ENCODE assay signal across 38 cellular contexts in genomic region chr5:2330731-2331130, GRCh38.
"Had no signal": no experiment of that assay in that cellular context is flagged by ENCODE, and none has a peak within 500 bp of the region (broad histone marks: within the 10 kb centered on the region; RNA-seq: fewer than 3 reads in every experiment).

No MANE protein-coding gene starts in this region.

- H3K27ac ChIP-seq: adrenal gland, ascending aorta, body of pancreas, brain microvascular endothelial cell, breast epithelium, cardiac muscle cell had no signal

- H3K4me1 ChIP-seq: adrenal gland, ascending aorta, body of pancreas, breast epithelium had no signal

- H3K36me3 ChIP-seq: adrenal gland, ascending aorta, brain microvascular endothelial cell, breast epithelium, cardiac muscle cell had no signal

- ATAC-seq: activated naive CD8-positive, alpha-beta T cell treated with anti-CD3 and anti-CD28 coated beads, Interleukin-2, amount 50 U/mL, for 24 hours; activated T-cell treated with anti-CD3 and anti-CD28 coated beads, Interleukin-2, amount 50 U/mL, for 4 hours; activated T-cell treated with anti-CD3 and anti-CD28 coated beads, Interleukin-2, amount 50 U/mL, for 72 hours; activated T-helper 17 cell treated with anti-CD3 and anti-CD28 coated beads, Interleukin-2, amount 50 U/mL, for 72 hours; body of pancreas had no signal

- H3K9me3 Mint-ChIP-seq: activated T-cell treated with anti-CD3 and anti-CD28 coated beads, Interleukin-2, amount 50 U/mL, for 4 hours; brain had no signal

- H3K27me3 ChIP-seq: adrenal gland, ascending aorta, brain microvascular endothelial cell, cardiac muscle cell had no signal

- H3K4me1 Mint-ChIP-seq: activated naive CD4-positive, alpha-beta T cell treated with anti-CD3 and anti-CD28 coated beads, Interleukin-2, amount 10 ng/mL, durations not matched to agents 7 days and 5 days; activated naive CD4-positive, alpha-beta T cell treated with anti-CD3 and anti-CD28 coated beads, Interleukin-2, amount 50 U/mL, for 24 hours; activated naive CD8-positive, alpha-beta T cell treated with anti-CD3 and anti-CD28 coated beads for 36 hours; activated naive CD8-positive, alpha-beta T cell treated with anti-CD3 and anti-CD28 coated beads, Interleukin-2, amount 10 ng/mL, durations not matched to agents 7 days and 5 days; activated naive CD8-positive, alpha-beta T cell treated with anti-CD3 and anti-CD28 coated beads, Interleukin-2, amount 50 U/mL, for 24 hours; activated T-helper 17 cell treated with anti-CD3 and anti-CD28 coated beads, Interleukin-2, amount 50 U/mL, for 72 hours; central memory CD8-positive, alpha-beta T cell had no signal

- H3K27me3 Mint-ChIP-seq: activated naive CD4-positive, alpha-beta T cell treated with anti-CD3 and anti-CD28 coated beads, Interleukin-2, amount 10 ng/mL, durations not matched to agents 7 days and 5 days; activated naive CD4-positive, alpha-beta T cell treated with anti-CD3 and anti-CD28 coated beads, Interleukin-2, amount 50 U/mL, for 24 hours; activated naive CD8-positive, alpha-beta T cell treated with anti-CD3 and anti-CD28 coated beads, Interleukin-2, amount 10 ng/mL, durations not matched to agents 7 days and 5 days; activated naive CD8-positive, alpha-beta T cell treated with anti-CD3 and anti-CD28 coated beads, Interleukin-2, amount 50 U/mL, for 24 hours; activated T-cell treated with anti-CD3 and anti-CD28 coated beads, Interleukin-2, amount 50 U/mL, for 24 hours; activated T-helper 17 cell treated with anti-CD3 and anti-CD28 coated beads, Interleukin-2, amount 50 U/mL, for 72 hours; central memory CD8-positive, alpha-beta T cell had no signal

- H3K4me3 Mint-ChIP-seq: activated naive CD4-positive, alpha-beta T cell treated with anti-CD3 and anti-CD28 coated beads for 36 hours; activated naive CD4-positive, alpha-beta T cell treated with anti-CD3 and anti-CD28 coated beads, Interleukin-2, amount 10 ng/mL, durations not matched to agents 7 days and 5 days; activated naive CD4-positive, alpha-beta T cell treated with anti-CD3 and anti-CD28 coated beads, Interleukin-2, amount 50 U/mL, for 24 hours; activated naive CD8-positive, alpha-beta T cell; activated naive CD8-positive, alpha-beta T cell treated with anti-CD3 and anti-CD28 coated beads for 36 hours; activated naive CD8-positive, alpha-beta T cell treated with anti-CD3 and anti-CD28 coated beads, Interleukin-2, amount 10 ng/mL, durations not matched to agents 7 days and 5 days; activated naive CD8-positive, alpha-beta T cell treated with anti-CD3 and anti-CD28 coated beads, Interleukin-2, amount 50 U/mL, for 24 hours; activated T-cell treated with anti-CD3 and anti-CD28 coated beads, Interleukin-2, amount 50 U/mL, for 24 hours; activated T-cell treated with anti-CD3 and anti-CD28 coated beads, Interleukin-2, amount 50 U/mL, for 4 hours; activated T-cell treated with anti-CD3 and anti-CD28 coated beads, Interleukin-2, amount 50 U/mL, for 72 hours; activated T-helper 1 cell treated with anti-CD3 and anti-CD28 coated beads, Interleukin-12 subunit alpha, Interleukin-12 subunit beta, Interleukin-2, Interleukin-4 antibody, amounts not matched to agents 30 ng/mL and 10 ng/mL and 1 ng/mL, durations not matched to agents 14 hours and 24 hours and 36 hours; activated T-helper 17 cell treated with anti-CD3 and anti-CD28 coated beads, Interleukin-2, amount 50 U/mL, for 72 hours; brain; central memory CD8-positive, alpha-beta T cell had no signal

- H3K9me3 ChIP-seq: adrenal gland, ascending aorta, body of pancreas, breast epithelium had no signal

- H3K27ac Mint-ChIP-seq: activated naive CD4-positive, alpha-beta T cell treated with anti-CD3 and anti-CD28 coated beads for 36 hours; activated naive CD4-positive, alpha-beta T cell treated with anti-CD3 and anti-CD28 coated beads, Interleukin-2, amount 10 ng/mL, durations not matched to agents 7 days and 5 days; activated naive CD4-positive, alpha-beta T cell treated with anti-CD3 and anti-CD28 coated beads, Interleukin-2, amount 50 U/mL, for 24 hours; activated naive CD8-positive, alpha-beta T cell; activated naive CD8-positive, alpha-beta T cell treated with anti-CD3 and anti-CD28 coated beads for 36 hours; activated naive CD8-positive, alpha-beta T cell treated with anti-CD3 and anti-CD28 coated beads, Interleukin-2, amount 10 ng/mL, durations not matched to agents 7 days and 5 days; activated naive CD8-positive, alpha-beta T cell treated with anti-CD3 and anti-CD28 coated beads, Interleukin-2, amount 50 U/mL, for 24 hours; activated T-cell treated with anti-CD3 and anti-CD28 coated beads, Interleukin-2, amount 50 U/mL, for 24 hours; activated T-cell treated with anti-CD3 and anti-CD28 coated beads, Interleukin-2, amount 50 U/mL, for 72 hours; activated T-helper 1 cell treated with anti-CD3 and anti-CD28 coated beads, Interleukin-12 subunit alpha, Interleukin-12 subunit beta, Interleukin-2, Interleukin-4 antibody, amounts not matched to agents 30 ng/mL and 10 ng/mL and 1 ng/mL, durations not matched to agents 14 hours and 24 hours and 36 hours; activated T-helper 17 cell treated with anti-CD3 and anti-CD28 coated beads, Interleukin-2, amount 50 U/mL, for 72 hours; activated T-helper 2 cell treated with anti-CD3 and anti-CD28 coated beads, Interferon-gamma antibody, Interleukin-2, Interleukin-4, amounts not matched to agents 10 μg/mL and 5 μg/mL and 100 μg/mL, durations not matched to agents 14 hours and 24 hours and 36 hours; brain had no signal

- DNase-seq: activated effector memory CD4-positive, alpha-beta T cell treated with anti-CD3 and anti-CD28 coated beads, Interleukin-2, amount 50 U/mL, for 16 hours; activated effector memory CD4-positive, alpha-beta T cell treated with Interleukin-2 at 50 U/mL for 16 hours; activated gamma-delta T cell; activated gamma-delta T cell treated with Interleukin-2 at 50 U/mL for 16 hours; activated naive CD4-positive, alpha-beta T cell; activated naive CD4-positive, alpha-beta T cell treated with anti-CD3 and anti-CD28 coated beads for 36 hours; activated naive CD4-positive, alpha-beta T cell treated with anti-CD3 and anti-CD28 coated beads, Interleukin-2, amount 10 ng/mL, durations not matched to agents 7 days and 5 days; activated naive CD4-positive, alpha-beta T cell treated with anti-CD3 and anti-CD28 coated beads, Interleukin-2, amount 50 U/mL, for 16 hours; activated naive CD4-positive, alpha-beta T cell treated with Interleukin-2 at 50 U/mL for 16 hours; activated naive CD8-positive, alpha-beta T cell treated with anti-CD3 and anti-CD28 coated beads for 36 hours; activated naive CD8-positive, alpha-beta T cell treated with anti-CD3 and anti-CD28 coated beads, Interleukin-2, amount 10 ng/mL, durations not matched to agents 7 days and 5 days; activated naive CD8-positive, alpha-beta T cell treated with anti-CD3 and anti-CD28 coated beads, Interleukin-2, amount 50 U/mL, for 24 hours; activated T-cell treated with anti-CD3 and anti-CD28 coated beads for 4 hours; activated T-cell treated with anti-CD3 and anti-CD28 coated beads, Interleukin-2, amount 50 U/mL, for 1 hour; activated T-cell treated with anti-CD3 and anti-CD28 coated beads, Interleukin-2, amount 50 U/mL, for 24 hours; activated T-cell treated with anti-CD3 and anti-CD28 coated beads, Interleukin-2, amount 50 U/mL, for 4 hours; activated T-cell treated with anti-CD3 and anti-CD28 coated beads, Interleukin-2, amount 50 U/mL, for 48 hours; activated T-cell treated with anti-CD3 and anti-CD28 coated beads, Interleukin-2, amount 50 U/mL, for 72 hours; adrenal gland; amniotic stem cell; amygdala; anterior cingulate cortex; aorta; body of pancreas; brain microvascular endothelial cell; caudate nucleus; central memory CD4-positive, alpha-beta T cell; cerebellar nuclear complex had no signal

- H3K36me3 Mint-ChIP-seq: activated naive CD4-positive, alpha-beta T cell treated with anti-CD3 and anti-CD28 coated beads, Interleukin-2, amount 10 ng/mL, durations not matched to agents 7 days and 5 days; activated naive CD4-positive, alpha-beta T cell treated with anti-CD3 and anti-CD28 coated beads, Interleukin-2, amount 50 U/mL, for 24 hours; activated naive CD8-positive, alpha-beta T cell; activated naive CD8-positive, alpha-beta T cell treated with anti-CD3 and anti-CD28 coated beads for 36 hours; activated naive CD8-positive, alpha-beta T cell treated with anti-CD3 and anti-CD28 coated beads, Interleukin-2, amount 10 ng/mL, durations not matched to agents 7 days and 5 days; brain had no signal

- H3K4me3 ChIP-seq: adrenal gland, ascending aorta, body of pancreas, breast epithelium, cardiac muscle cell had no signal
